ENCODE assay signal across 17 cellular contexts in the genomic region with DNA sequence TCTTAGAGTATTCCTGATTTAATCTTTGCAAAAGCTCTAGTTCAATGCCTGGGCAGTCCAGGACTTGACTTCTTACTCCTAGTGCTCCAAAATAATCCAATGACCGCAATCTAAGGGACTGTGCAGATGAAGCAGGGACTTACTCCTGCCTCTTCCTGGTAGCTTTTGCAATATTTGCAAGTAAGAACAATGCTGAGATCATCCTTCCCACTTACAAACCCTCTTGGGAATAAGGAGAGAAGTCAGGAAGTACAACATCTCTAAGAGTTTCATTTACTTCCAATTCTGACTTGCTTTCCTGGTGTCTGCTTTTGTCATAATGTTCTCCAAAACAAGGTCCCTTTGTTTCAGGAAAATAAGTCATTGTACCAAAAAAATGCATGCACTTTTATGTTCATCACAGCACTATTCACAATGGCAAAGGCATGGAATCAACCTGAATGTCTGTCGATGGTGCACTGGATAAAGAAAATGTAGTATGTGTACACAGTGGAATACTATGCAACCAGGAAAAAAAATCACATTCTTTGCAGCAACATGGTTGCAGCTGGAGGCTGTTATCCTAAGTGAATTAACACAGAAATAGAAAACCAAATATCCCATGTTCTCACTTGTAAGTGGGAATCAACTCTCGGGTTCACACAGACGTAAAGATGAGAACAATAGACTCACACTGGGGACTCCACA. TPM values are rescaled to one million over a fixed set of nuclear protein-coding genes. Genes with fewer than 3 reads are reported as not detected.
"Had no signal": no experiment of that assay in that cellular context is flagged by ENCODE, and none has a peak within 500 bp of the region (broad histone marks: within the 10 kb centered on the region; RNA-seq: fewer than 3 reads in every experiment).

No MANE protein-coding gene starts in this region.

- H3K27ac ChIP-seq: brain microvascular endothelial cell had no signal

- H3K36me3 ChIP-seq: brain microvascular endothelial cell had no signal

- DNase-seq: activated CD4-positive, alpha-beta T cell treated with anti-CD3 and anti-CD28 coated beads for 4 hours; activated gamma-delta T cell; activated T-cell treated with anti-CD3 and anti-CD28 coated beads for 4 hours; cerebellar nuclear complex; NCI-H1436 treated with DMSO at 0.1 percent for 48 hours; NCI-H187; NCI-H2081 treated with DMSO at 0.1 percent for 48 hours; NCI-H345; NCI-H510A; NK-92 treated with Interleukin-12 subunit alpha and Interleukin-12 subunit beta, amount 100 ng/mL, for 24 hours had no signal

- H3K4me3 ChIP-seq: K562 had no signal

- ATAC-seq: activated CD4-positive, CD25-positive, alpha-beta regulatory T cell treated with anti-CD3 and anti-CD28 coated beads, Interleukin-2, amount 50 U/mL, for 24 hours; activated T-helper 17 cell treated with anti-CD3 and anti-CD28 coated beads, Interleukin-2, amount 50 U/mL, for 72 hours; Right ventricle myocardium inferior had no signal

- H3K9me2 ChIP-seq: SK-N-SH had no signal

- H3K27me3 ChIP-seq: brain microvascular endothelial cell had no signal

- H3K4me2 ChIP-seq: SK-N-SH had no signal

- H3K9ac ChIP-seq: SK-N-SH had no signal

- H3K9me3 ChIP-seq: SK-N-SH had no signal

RNA-seq across cellular contexts. Expression of a gene that starts 7.1 kb away (rescaled TPM):
- total RNA-seq: activated naive CD4-positive, alpha-beta T cell treated with anti-CD3 and anti-CD28 coated beads for 36 hours had no signal
